1 cellular context compared by ENCODE assay signal in the genomic region with DNA sequence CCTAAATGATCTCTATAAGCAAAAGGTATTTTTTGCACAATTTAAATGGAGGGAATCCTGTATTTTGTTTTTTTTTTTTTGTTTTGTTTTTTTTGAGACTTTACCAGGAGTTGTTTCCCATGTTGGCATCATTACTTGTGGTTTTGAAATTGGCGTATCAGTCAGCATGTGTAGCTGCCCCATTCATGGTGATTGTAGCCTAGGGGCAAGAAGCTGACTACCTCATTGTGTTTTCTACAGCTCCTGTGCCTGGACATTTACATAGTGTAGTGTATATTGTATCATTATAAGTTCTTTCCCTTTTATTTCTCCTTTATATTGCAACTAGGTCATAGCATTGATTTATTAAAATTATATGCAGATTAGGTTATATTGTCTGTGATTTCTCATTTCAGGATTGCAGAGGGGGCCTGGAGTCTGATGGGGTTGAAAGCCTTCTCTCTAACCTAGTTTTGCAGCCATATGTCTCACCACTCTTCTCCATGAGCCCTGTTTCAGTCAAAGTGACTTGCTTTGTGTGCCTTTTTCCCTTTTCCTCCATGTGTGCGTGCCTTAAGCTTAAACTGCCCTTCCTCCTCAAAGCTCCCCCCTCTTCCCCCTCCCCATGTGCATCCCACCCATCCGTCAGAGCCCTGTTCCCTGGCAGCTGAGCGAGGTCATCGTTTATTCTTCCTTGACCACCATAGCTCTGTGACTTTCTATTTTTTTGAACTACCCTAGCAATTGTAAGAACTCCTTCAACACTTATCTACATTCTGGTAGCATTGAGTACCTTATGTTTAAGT.
TF ChIP-seq lines count a peak whose summit lies in the region.

No MANE protein-coding gene starts in this region.

TF ChIP-seq in SK-N-SH treated with all-trans-retinoic acid at 6 μM for 48 hours, 23 proteins besides CTCF, POLR2A, EP300 and RAD21 (continued from another document):
- TF ChIP-seq, protein P1, sequence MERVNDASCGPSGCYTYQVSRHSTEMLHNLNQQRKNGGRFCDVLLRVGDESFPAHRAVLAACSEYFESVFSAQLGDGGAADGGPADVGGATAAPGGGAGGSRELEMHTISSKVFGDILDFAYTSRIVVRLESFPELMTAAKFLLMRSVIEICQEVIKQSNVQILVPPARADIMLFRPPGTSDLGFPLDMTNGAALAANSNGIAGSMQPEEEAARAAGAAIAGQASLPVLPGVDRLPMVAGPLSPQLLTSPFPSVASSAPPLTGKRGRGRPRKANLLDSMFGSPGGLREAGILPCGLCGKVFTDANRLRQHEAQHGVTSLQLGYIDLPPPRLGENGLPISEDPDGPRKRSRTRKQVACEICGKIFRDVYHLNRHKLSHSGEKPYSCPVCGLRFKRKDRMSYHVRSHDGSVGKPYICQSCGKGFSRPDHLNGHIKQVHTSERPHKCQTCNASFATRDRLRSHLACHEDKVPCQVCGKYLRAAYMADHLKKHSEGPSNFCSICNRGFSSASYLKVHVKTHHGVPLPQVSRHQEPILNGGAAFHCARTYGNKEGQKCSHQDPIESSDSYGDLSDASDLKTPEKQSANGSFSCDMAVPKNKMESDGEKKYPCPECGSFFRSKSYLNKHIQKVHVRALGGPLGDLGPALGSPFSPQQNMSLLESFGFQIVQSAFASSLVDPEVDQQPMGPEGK (CRISPR knock-in tag; IDR thresholded peaks at IDR 0.05; ENCODE audit: borderline replicate concordance) = no peak
- TF ChIP-seq ISL1 (CRISPR knock-in tag; IDR thresholded peaks at IDR 0.05) (no peak), TCF4 (CRISPR knock-in tag; IDR thresholded peaks at IDR 0.05; ENCODE audit: borderline replicate concordance) (no peak), ESRRG (CRISPR knock-in tag; IDR thresholded peaks at IDR 0.05) (no peak)
- TF ChIP-seq, protein P2, sequence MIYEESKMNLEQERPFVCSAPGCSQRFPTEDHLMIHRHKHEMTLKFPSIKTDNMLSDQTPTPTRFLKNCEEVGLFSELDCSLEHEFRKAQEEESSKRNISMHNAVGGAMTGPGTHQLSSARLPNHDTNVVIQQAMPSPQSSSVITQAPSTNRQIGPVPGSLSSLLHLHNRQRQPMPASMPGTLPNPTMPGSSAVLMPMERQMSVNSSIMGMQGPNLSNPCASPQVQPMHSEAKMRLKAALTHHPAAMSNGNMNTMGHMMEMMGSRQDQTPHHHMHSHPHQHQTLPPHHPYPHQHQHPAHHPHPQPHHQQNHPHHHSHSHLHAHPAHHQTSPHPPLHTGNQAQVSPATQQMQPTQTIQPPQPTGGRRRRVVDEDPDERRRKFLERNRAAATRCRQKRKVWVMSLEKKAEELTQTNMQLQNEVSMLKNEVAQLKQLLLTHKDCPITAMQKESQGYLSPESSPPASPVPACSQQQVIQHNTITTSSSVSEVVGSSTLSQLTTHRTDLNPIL (CRISPR knock-in tag; IDR thresholded peaks at IDR 0.05; ENCODE audit: low read depth) = no peak
- TF ChIP-seq, protein P3, sequence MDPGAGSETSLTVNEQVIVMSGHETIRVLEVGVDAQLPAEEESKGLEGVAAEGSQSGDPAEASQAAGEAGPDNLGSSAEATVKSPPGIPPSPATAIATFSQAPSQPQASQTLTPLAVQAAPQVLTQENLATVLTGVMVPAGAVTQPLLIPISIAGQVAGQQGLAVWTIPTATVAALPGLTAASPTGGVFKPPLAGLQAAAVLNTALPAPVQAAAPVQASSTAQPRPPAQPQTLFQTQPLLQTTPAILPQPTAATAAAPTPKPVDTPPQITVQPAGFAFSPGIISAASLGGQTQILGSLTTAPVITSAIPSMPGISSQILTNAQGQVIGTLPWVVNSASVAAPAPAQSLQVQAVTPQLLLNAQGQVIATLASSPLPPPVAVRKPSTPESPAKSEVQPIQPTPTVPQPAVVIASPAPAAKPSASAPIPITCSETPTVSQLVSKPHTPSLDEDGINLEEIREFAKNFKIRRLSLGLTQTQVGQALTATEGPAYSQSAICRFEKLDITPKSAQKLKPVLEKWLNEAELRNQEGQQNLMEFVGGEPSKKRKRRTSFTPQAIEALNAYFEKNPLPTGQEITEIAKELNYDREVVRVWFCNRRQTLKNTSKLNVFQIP (CRISPR knock-in tag; IDR thresholded peaks at IDR 0.05; ENCODE audit: borderline replicate concordance, low read depth) = no peak
TF ChIP-seq in SK-N-SH treated with all-trans-retinoic acid at 6 μM for 48 hours: peak in this region for 0.
